9 cellular contexts compared by ENCODE assay signal in the genomic region with DNA sequence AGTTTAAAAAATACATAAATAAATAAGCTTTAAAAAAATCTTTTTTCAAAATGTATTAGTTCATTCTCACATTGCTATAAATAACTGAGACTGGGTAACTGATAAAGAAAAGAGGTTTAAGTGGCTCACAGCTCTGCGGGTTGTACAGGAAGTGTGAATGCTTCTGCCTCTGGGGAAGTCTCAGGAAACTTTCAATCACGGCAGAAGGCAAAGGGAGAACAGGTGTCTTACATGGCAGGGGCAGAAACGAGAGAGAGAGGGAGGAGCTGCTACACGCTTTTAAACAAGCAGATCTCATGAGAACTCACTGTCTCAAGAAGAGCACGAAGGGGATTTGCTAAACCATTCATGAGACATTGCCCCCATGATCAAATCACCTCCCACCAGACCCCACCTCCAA.
A peak's percentile ranks its signal among the peaks of the same experiment; 100 is the strongest.
DNase-seq lines count a peak whose midpoint lies in the region; ATAC-seq and FAIRE-seq lines count a peak whose summit lies in the region.
"Had no signal": no experiment of that assay in that cellular context is flagged by ENCODE, and none has a peak within 500 bp of the region (broad histone marks: within the 10 kb centered on the region; RNA-seq: fewer than 3 reads in every experiment).

No MANE protein-coding gene starts in this region.

- peak; percentile 43 for DNase-seq in myocyte (ENCODE audit: low read depth)
- DNase-seq in DMS53 (lab: John Stamatoyannopoulos, UW), result no peak
- DNase-seq in UCSD-AML1 (lab: John Stamatoyannopoulos, UW; ENCODE audit: unreplicated experiment), result no peak
- no peak for DNase-seq in frontal cortex (ENCODE audit: low spot score in 2 of 2)
- DNase-seq: HCEC 1CT, Peyer's patch had no signal

- no peak for FAIRE-seq in frontal cortex (lab: Jason Lieb, UNC)

- ATAC-seq in GM18868 (IDR thresholded peaks at IDR 0.05; ENCODE audit: unreplicated experiment) (peak; percentile 98), GM21528 (IDR thresholded peaks at IDR 0.05; ENCODE audit: low FRiP score, unreplicated experiment) (peak; percentile 98), HG03442 (IDR thresholded peaks at IDR 0.05; ENCODE audit: unreplicated experiment) (peak; percentile 97)
